In genomic region chr11:9092846-9093778, GRCh38 we compare ENCODE assay signal across 1 cellular context.
TF ChIP-seq lines count a peak whose summit lies in the region.

No MANE protein-coding gene starts in this region.

TF ChIP-seq in H1, 55 proteins besides CTCF, POLR2A, EP300 and RAD21:
- TF ChIP-seq BACH1 (IDR thresholded peaks at IDR 0.05; ENCODE audit: low read length) (no peak), SP4 (IDR thresholded peaks at IDR 0.05; ENCODE audit: low read length) (no peak)
